ENCODE assay signal across 1 cellular context in genomic region chr1:155689122-155689607, GRCh38.
TF ChIP-seq lines count a peak whose summit lies in the region.
"Not testable (repeated sequence)": the region's sequence is repeated elsewhere in the genome, so short reads cannot be mapped to it uniquely, and the experiment has no call there.

No MANE protein-coding gene starts in this region.

TF ChIP-seq in K562, 482 proteins besides CTCF, POLR2A, EP300 and RAD21:
- TF ChIP-seq CHD1 (IDR thresholded peaks at IDR 0.05; ENCODE audit: low read length), result peak; percentile 39
- peak; percentile 8; the same call in 1 of the 2 replicates for TF ChIP-seq ZNF511 (CRISPR knock-in tag; IDR thresholded peaks at IDR 0.05)
- 0 out of 2 replicates have a peak, but pooled peaks have one; percentile 31 for TF ChIP-seq ZNF282 (CRISPR knock-in tag; IDR thresholded peaks at IDR 0.05)
- TF ChIP-seq LCOR (CRISPR knock-in tag; IDR thresholded peaks at IDR 0.05), result 0 out of 2 replicates have a peak, but pooled peaks have one; percentile 39
- peak in 1 of 2 experiments; percentile 70; a peak in 1 of 4 replicates for TF ChIP-seq SIN3A (IDR thresholded peaks at IDR 0.05; ENCODE audit: borderline replicate concordance in 2 of 2, control insufficient read depth in 1 of 2, low read depth in 2 of 2, low read length in 2 of 2)
- TF ChIP-seq GABPA (tag; conservative IDR thresholded peaks at IDR 0.05; ENCODE audit: low read depth), result 0 out of 2 replicates have a peak, but pooled peaks have one; percentile 18
- TF ChIP-seq POLR2AphosphoS5 (IDR thresholded peaks at IDR 0.05; ENCODE audit: control insufficient read depth, insufficient read depth, low read depth, low read length), result peak; percentile 9; the same call in 1 of the 2 replicates
- TF ChIP-seq MGA (IDR thresholded peaks at IDR 0.05), result peak; percentile 63
- peak; percentile 2; the same call in 1 of the 2 replicates for TF ChIP-seq MYC (IDR thresholded peaks at IDR 0.05; ENCODE audit: low read depth, low read length)
- TF ChIP-seq MYC (CRISPR knock-in tag; IDR thresholded peaks at IDR 0.05; ENCODE audit: borderline replicate concordance, low read depth), result not testable (repeated sequence)
- TF ChIP-seq NKRF (IDR thresholded peaks at IDR 0.05; ENCODE audit: borderline replicate concordance), result 0 out of 2 replicates have a peak, but pooled peaks have one; percentile 52
- peak; percentile 86 for TF ChIP-seq SUPT5H (IDR thresholded peaks at IDR 0.05)
- TF ChIP-seq NR3C1 (CRISPR knock-in tag; IDR thresholded peaks at IDR 0.05), result 0 out of 2 replicates have a peak, but pooled peaks have one; percentile 14
- TF ChIP-seq TAF9B (IDR thresholded peaks at IDR 0.05; ENCODE audit: partially characterized antibody), result peak; percentile 59
- peak; percentile 65 for TF ChIP-seq POLR2B (IDR thresholded peaks at IDR 0.05; ENCODE audit: low read depth, partially characterized antibody)
- TF ChIP-seq, protein P1, sequence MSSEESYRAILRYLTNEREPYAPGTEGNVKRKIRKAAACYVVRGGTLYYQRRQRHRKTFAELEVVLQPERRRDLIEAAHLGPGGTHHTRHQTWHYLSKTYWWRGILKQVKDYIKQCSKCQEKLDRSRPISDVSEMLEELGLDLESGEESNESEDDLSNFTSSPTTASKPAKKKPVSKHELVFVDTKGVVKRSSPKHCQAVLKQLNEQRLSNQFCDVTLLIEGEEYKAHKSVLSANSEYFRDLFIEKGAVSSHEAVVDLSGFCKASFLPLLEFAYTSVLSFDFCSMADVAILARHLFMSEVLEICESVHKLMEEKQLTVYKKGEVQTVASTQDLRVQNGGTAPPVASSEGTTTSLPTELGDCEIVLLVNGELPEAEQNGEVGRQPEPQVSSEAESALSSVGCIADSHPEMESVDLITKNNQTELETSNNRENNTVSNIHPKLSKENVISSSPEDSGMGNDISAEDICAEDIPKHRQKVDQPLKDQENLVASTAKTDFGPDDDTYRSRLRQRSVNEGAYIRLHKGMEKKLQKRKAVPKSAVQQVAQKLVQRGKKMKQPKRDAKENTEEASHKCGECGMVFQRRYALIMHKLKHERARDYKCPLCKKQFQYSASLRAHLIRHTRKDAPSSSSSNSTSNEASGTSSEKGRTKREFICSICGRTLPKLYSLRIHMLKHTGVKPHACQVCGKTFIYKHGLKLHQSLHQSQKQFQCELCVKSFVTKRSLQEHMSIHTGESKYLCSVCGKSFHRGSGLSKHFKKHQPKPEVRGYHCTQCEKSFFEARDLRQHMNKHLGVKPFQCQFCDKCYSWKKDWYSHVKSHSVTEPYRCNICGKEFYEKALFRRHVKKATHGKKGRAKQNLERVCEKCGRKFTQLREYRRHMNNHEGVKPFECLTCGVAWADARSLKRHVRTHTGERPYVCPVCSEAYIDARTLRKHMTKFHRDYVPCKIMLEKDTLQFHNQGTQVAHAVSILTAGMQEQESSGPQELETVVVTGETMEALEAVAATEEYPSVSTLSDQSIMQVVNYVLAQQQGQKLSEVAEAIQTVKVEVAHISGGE (CRISPR knock-in tag; IDR thresholded peaks at IDR 0.05), result peak in 1 of 3 experiments; percentile 19; a peak in 1 of 6 replicates
- TF ChIP-seq EP400 (IDR thresholded peaks at IDR 0.05), result peak; percentile 75; the same call in 1 of the 2 replicates
- TF ChIP-seq, protein P2, sequence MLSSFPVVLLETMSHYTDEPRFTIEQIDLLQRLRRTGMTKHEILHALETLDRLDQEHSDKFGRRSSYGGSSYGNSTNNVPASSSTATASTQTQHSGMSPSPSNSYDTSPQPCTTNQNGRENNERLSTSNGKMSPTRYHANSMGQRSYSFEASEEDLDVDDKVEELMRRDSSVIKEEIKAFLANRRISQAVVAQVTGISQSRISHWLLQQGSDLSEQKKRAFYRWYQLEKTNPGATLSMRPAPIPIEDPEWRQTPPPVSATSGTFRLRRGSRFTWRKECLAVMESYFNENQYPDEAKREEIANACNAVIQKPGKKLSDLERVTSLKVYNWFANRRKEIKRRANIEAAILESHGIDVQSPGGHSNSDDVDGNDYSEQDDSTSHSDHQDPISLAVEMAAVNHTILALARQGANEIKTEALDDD (IDR thresholded peaks at IDR 0.05), result peak; percentile 69; the same call in 1 of the 2 replicates
- peak; percentile 35; the same call in 1 of the 2 replicates for TF ChIP-seq PHF8 (IDR thresholded peaks at IDR 0.05; ENCODE audit: borderline replicate concordance, low read length)
- TF ChIP-seq SIN3B (IDR thresholded peaks at IDR 0.05; ENCODE audit: low read depth), result 0 out of 2 replicates have a peak, but pooled peaks have one; percentile 2
- TF ChIP-seq MAFG (tag; conservative IDR thresholded peaks at IDR 0.05), result 0 out of 2 replicates have a peak, but pooled peaks have one; percentile 24
- 0 out of 3 replicates have a peak, but pooled peaks of 1 of the 2 experiments have one; percentile 5 for TF ChIP-seq CBX3 (IDR thresholded peaks at IDR 0.05; ENCODE audit: borderline replicate concordance in 1 of 2, low read length in 2 of 2)
- TF ChIP-seq L3MBTL2 (IDR thresholded peaks at IDR 0.05), result peak; percentile 38; the same call in 1 of the 2 replicates
- peak; percentile 51 for TF ChIP-seq KDM5B (IDR thresholded peaks at IDR 0.05; ENCODE audit: insufficient replicate concordance, low read depth, low read length)
- 0 out of 2 replicates have a peak, but pooled peaks have one; percentile 7 for TF ChIP-seq MTA3 (IDR thresholded peaks at IDR 0.05; ENCODE audit: borderline replicate concordance)
- peak; percentile 40; the same call in 1 of the 2 replicates for TF ChIP-seq ZNF316 (IDR thresholded peaks at IDR 0.05)
- TF ChIP-seq, protein P3, sequence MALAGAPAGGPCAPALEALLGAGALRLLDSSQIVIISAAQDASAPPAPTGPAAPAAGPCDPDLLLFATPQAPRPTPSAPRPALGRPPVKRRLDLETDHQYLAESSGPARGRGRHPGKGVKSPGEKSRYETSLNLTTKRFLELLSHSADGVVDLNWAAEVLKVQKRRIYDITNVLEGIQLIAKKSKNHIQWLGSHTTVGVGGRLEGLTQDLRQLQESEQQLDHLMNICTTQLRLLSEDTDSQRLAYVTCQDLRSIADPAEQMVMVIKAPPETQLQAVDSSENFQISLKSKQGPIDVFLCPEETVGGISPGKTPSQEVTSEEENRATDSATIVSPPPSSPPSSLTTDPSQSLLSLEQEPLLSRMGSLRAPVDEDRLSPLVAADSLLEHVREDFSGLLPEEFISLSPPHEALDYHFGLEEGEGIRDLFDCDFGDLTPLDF (CRISPR knock-in tag; IDR thresholded peaks at IDR 0.05), result peak; percentile 8; the same call in 1 of the 2 replicates
- TF ChIP-seq SMAD1 (IDR thresholded peaks at IDR 0.05; ENCODE audit: low read depth, low read length, partially characterized antibody), result peak; percentile 41
- peak in 1 of 2 experiments; percentile 3; a peak in 1 of 4 replicates for TF ChIP-seq FOXA3 (CRISPR knock-in tag; conservative IDR thresholded peaks at IDR 0.05 in 1 of 2, IDR thresholded peaks at IDR 0.05 in 1 of 2)
- TF ChIP-seq HDAC1 (IDR thresholded peaks at IDR 0.05), result peak in 1 of 2 experiments; percentile 68; a peak in 1 of 4 replicates
